11 cellular contexts compared by ENCODE assay signal in genomic region chr2:64133828-64134227, GRCh38. TPM values are rescaled to one million over a fixed set of nuclear protein-coding genes. Genes with fewer than 3 reads are reported as not detected.
DNase-seq lines count a peak whose midpoint lies in the region; ATAC-seq lines count a peak whose summit lies in the region.
"Had no signal": no experiment of that assay in that cellular context is flagged by ENCODE, and none has a peak within 500 bp of the region (broad histone marks: within the 10 kb centered on the region; RNA-seq: fewer than 3 reads in every experiment).

No MANE protein-coding gene starts in this region.

- peak overlapping the region; percentile 83 for H3K27ac Mint-ChIP-seq in activated CD4-positive, alpha-beta memory T cell treated with anti-CD3 and anti-CD28 coated beads for 36 hours
- H3K27ac Mint-ChIP-seq in activated CD4-positive, alpha-beta memory T cell treated with anti-CD3 and anti-CD28 coated beads, Interleukin-2, amount 10 ng/mL, durations not matched to agents 7 days and 5 days: no peak overlapping the region
- H3K27ac Mint-ChIP-seq in T-helper 17 cell: no peak overlapping the region

- peak overlapping the region; percentile 12 for H3K4me3 Mint-ChIP-seq in activated CD4-positive, alpha-beta memory T cell treated with anti-CD3 and anti-CD28 coated beads for 36 hours
- H3K4me3 Mint-ChIP-seq in activated CD4-positive, alpha-beta memory T cell treated with anti-CD3 and anti-CD28 coated beads, Interleukin-2, amount 10 ng/mL, durations not matched to agents 7 days and 5 days: no peak overlapping the region
- H3K4me3 Mint-ChIP-seq in T-helper 17 cell: no peak overlapping the region

- H3K4me1 ChIP-seq in skeletal muscle satellite cell (ENCODE audit: control insufficient read depth, insufficient read depth, low read length): peaks cover 20% of the 10 kb centered on the region

- no peak overlapping the region for H3K4me3 ChIP-seq in skeletal muscle satellite cell (ENCODE audit: low read length)

- H3K4me2 ChIP-seq in skeletal muscle satellite cell (ENCODE audit: low read length): peak overlapping the region; percentile 32

- no peak for DNase-seq in activated CD4-positive, alpha-beta memory T cell treated with anti-CD3 and anti-CD28 coated beads for 36 hours
- no peak for DNase-seq in activated CD4-positive, alpha-beta memory T cell treated with anti-CD3 and anti-CD28 coated beads, Interleukin-2, amount 10 ng/mL, durations not matched to agents 7 days and 5 days
- peak; percentile 51 for DNase-seq in RPMI7951 (ENCODE audit: low read depth)
- DNase-seq in dermis blood vessel endothelial cell: peak; percentile 40
- no peak for DNase-seq in T-helper 17 cell
- no peak for DNase-seq in SW480 (ENCODE audit: low spot score)
- DNase-seq: ACHN, cerebellar nuclear complex, NCI-H2081 treated with DMSO at 0.1 percent for 48 hours had no signal

- H3K9ac ChIP-seq in skeletal muscle satellite cell (ENCODE audit: low read depth, low read length): no peak overlapping the region

- peaks cover 84% of the 10 kb centered on the region for H3K4me1 Mint-ChIP-seq in activated CD4-positive, alpha-beta memory T cell treated with anti-CD3 and anti-CD28 coated beads for 36 hours (ENCODE audit: low read depth)
- H3K4me1 Mint-ChIP-seq in activated CD4-positive, alpha-beta memory T cell treated with anti-CD3 and anti-CD28 coated beads, Interleukin-2, amount 10 ng/mL, durations not matched to agents 7 days and 5 days: peaks cover 79% of the 10 kb centered on the region
- H3K4me1 Mint-ChIP-seq in T-helper 17 cell: peaks cover 43% of the 10 kb centered on the region

- intact Hi-C loops in activated CD4-positive, alpha-beta memory T cell treated with anti-CD3 and anti-CD28 coated beads for 36 hours (cut with micrococcal nuclease): loop anchor here (1.0 to 2.0 kb wide), 7 partner anchors 9 to 99 kb away; no protein-coding TSS in a partner anchor

- no peaks in the 10 kb centered on the region for H3K27me3 ChIP-seq in skeletal muscle satellite cell (ENCODE audit: control insufficient read depth, insufficient read depth, low read length)

- peaks cover 19% of the 10 kb centered on the region for H3K36me3 Mint-ChIP-seq in activated CD4-positive, alpha-beta memory T cell treated with anti-CD3 and anti-CD28 coated beads for 36 hours
- H3K36me3 Mint-ChIP-seq in activated CD4-positive, alpha-beta memory T cell treated with anti-CD3 and anti-CD28 coated beads, Interleukin-2, amount 10 ng/mL, durations not matched to agents 7 days and 5 days (ENCODE audit: low read depth): peaks cover 46% of the 10 kb centered on the region
- peaks cover 9% of the 10 kb centered on the region for H3K36me3 Mint-ChIP-seq in T-helper 17 cell (ENCODE audit: low read depth)

- no peaks in the 10 kb centered on the region for H3K36me3 ChIP-seq in skeletal muscle satellite cell (ENCODE audit: insufficient read depth, low read length)

- POLR2A ChIA-PET in activated CD4-positive, alpha-beta memory T cell treated with anti-CD3 and anti-CD28 coated beads for 36 hours (lab: Charles Lee): interaction anchor here (0.6 to 3.8 kb wide), 10 partner anchors 9 to 193 kb away, joined by 3 to 28 read pairs (median 8); no protein-coding TSS in a partner anchor
- POLR2A ChIA-PET in activated CD4-positive, alpha-beta memory T cell treated with anti-CD3 and anti-CD28 coated beads, Interleukin-2, amount 10 ng/mL, durations not matched to agents 7 days and 5 days (lab: Charles Lee): interaction anchor here (0.8 to 6.6 kb wide), 7 partner anchors 8 to 194 kb away, joined by 3 to 40 read pairs (median 3); no protein-coding TSS in a partner anchor

- CTCF ChIA-PET in activated CD4-positive, alpha-beta memory T cell treated with anti-CD3 and anti-CD28 coated beads for 36 hours (lab: Charles Lee): interaction anchor here (1.2 to 2.9 kb wide), 4 partner anchors 81 to 197 kb away, joined by 5 to 11 read pairs (median 6); no protein-coding TSS in a partner anchor
- CTCF ChIA-PET in activated CD4-positive, alpha-beta memory T cell treated with anti-CD3 and anti-CD28 coated beads, Interleukin-2, amount 10 ng/mL, durations not matched to agents 7 days and 5 days (lab: Charles Lee): interaction anchor here (2.4 kb wide), 1 partner anchor 194 kb away, joined by 5 read pairs; no protein-coding TSS in a partner anchor

- ATAC-seq in T-helper 17 cell (no peak), GM19023 (IDR thresholded peaks at IDR 0.05; ENCODE audit: unreplicated experiment) (no peak)

- H3K9me3 Mint-ChIP-seq in activated CD4-positive, alpha-beta memory T cell treated with anti-CD3 and anti-CD28 coated beads for 36 hours: no peaks in the 10 kb centered on the region
- no peaks in the 10 kb centered on the region for H3K9me3 Mint-ChIP-seq in activated CD4-positive, alpha-beta memory T cell treated with anti-CD3 and anti-CD28 coated beads, Interleukin-2, amount 10 ng/mL, durations not matched to agents 7 days and 5 days

- H3K9me3 ChIP-seq in skeletal muscle satellite cell (replicated peaks; ENCODE audit: low read length) (no peaks in the 10 kb centered on the region), T-helper 17 cell (ENCODE audit: control insufficient read depth, low read length, poor library complexity, severe bottlenecking) (no peaks in the 10 kb centered on the region)

- H3K27me3 Mint-ChIP-seq in activated CD4-positive, alpha-beta memory T cell treated with anti-CD3 and anti-CD28 coated beads for 36 hours: no peaks in the 10 kb centered on the region
- H3K27me3 Mint-ChIP-seq in activated CD4-positive, alpha-beta memory T cell treated with anti-CD3 and anti-CD28 coated beads, Interleukin-2, amount 10 ng/mL, durations not matched to agents 7 days and 5 days: no peaks in the 10 kb centered on the region
- H3K27me3 Mint-ChIP-seq in T-helper 17 cell: no peaks in the 10 kb centered on the region

RNA-seq across cellular contexts. Expression of gene PELI1, which starts 10.4 kb away (rescaled TPM):
- total RNA-seq in activated CD4-positive, alpha-beta memory T cell treated with anti-CD3 and anti-CD28 coated beads for 36 hours: 10 to 100 TPM; 38.4 to 42.9 TPM
- total RNA-seq in activated CD4-positive, alpha-beta memory T cell treated with anti-CD3 and anti-CD28 coated beads, Interleukin-2, amount 10 ng/mL, durations not matched to agents 7 days and 5 days: 10 to 100 TPM; 44.9 to 45.0 TPM
- 4.6 and 6.2 TPM in 2 replicates for total RNA-seq in RPMI7951 (2014; rRNA removed; shearing (Covaris generic))
- 48.8 and 53.0 TPM in 2 replicates for total RNA-seq in dermis blood vessel endothelial cell
- 2.3 and 2.8 TPM in 2 replicates for total RNA-seq in skeletal muscle satellite cell (2012; rRNA removed)
- total RNA-seq in T-helper 17 cell: 100 to 1,000 TPM; 171 to 195 TPM

Comparison
In these comparisons a context has a peak if more than half of its experiments do, and no peak if none do; other contexts are left out.
1. DNase-seq: peak in RPMI7951 (single experiment) and dermis blood vessel endothelial cell (single experiment); none in activated CD4-positive, alpha-beta memory T cell treated with anti-CD3 and anti-CD28 coated beads for 36 hours (single experiment), activated CD4-positive, alpha-beta memory T cell treated with anti-CD3 and anti-CD28 coated beads, Interleukin-2, amount 10 ng/mL, durations not matched to agents 7 days and 5 days (single experiment), T-helper 17 cell (0 of 3) and SW480 (single experiment).